ENCODE assay signal across 10 cellular contexts in the genomic region with DNA sequence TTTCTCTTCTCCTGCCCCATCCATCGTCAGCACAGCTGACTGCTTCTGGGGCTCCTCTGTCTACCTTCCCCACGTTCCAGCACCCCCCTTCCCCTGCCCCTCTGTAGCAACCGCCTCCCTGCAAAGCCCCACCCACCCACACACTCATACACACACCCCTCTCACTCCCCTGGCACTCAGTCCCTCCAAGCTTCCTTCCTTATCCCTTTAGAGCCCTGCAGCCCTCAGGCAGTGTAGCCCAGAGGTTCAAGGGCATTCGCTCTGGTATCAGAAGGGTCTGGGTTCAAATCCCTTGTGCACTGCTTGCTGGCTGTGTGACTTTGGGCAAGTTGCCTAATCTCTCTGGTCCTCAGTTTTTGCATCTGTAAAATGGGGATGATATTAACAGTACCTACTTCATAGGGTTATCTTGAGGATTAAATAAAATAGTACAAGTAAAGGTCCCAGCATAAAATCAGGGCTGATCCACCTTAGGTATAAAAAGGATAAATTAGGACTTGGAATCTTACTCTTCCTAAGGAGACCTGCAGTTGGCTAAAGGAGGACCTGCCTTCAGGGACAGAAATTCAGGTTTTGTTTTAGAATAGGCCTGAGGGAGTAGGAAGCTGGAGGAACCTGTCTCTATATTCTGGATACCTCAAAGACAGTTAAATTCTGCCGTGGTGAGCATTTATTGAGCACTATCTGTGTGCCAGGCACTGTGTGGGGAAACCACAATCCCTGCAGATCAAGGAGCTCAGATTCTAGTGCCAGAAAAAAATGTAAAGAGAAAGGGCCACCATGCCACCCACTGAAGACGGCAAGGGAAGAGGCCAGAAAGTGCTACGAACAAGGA.
DNase-seq lines count a peak whose midpoint lies in the region; ATAC-seq and TF ChIP-seq lines count a peak whose summit lies in the region.
"Had no signal": no experiment of that assay in that cellular context is flagged by ENCODE, and none has a peak within 500 bp of the region (broad histone marks: within the 10 kb centered on the region; RNA-seq: fewer than 3 reads in every experiment).

No MANE protein-coding gene starts in this region.

- peaks cover 23 to 32% of the 10 kb centered on the region in 2 experiments for H3K4me1 ChIP-seq in HCT116 (ENCODE audit: control insufficient read depth in 1 of 2, insufficient read depth in 2 of 2, low read length in 2 of 2)
- peaks cover 23 to 66% (median 59%) of the 10 kb centered on the region in 4 donors for H3K4me1 ChIP-seq in liver (ENCODE audit: control insufficient read depth in 4 of 4, insufficient read depth in 4 of 4, low read length in 3 of 4)
- peaks cover 32 to 74% (median 46%) of the 10 kb centered on the region in 4 donors for H3K4me1 ChIP-seq in stomach

- 18% methylated on average over 7 of the region's 7 CpGs for WGBS in liver
- WGBS in stomach, 5 donors: 16 to 22% (median 21%) methylated on average over 7 of the region's 7 CpGs

- BruUV-seq in HCT116 (replicated peaks; lab: Mats Ljungman, UMichigan): no TSS peak

- H3K27me3 ChIP-seq in HCT116 (ENCODE audit: insufficient read depth, low read length) (no peaks in the 10 kb centered on the region; the same call in 1 of the 2 replicates), liver (ENCODE audit: control insufficient read depth in 4 of 4, insufficient read depth in 4 of 4, low read length in 3 of 4) (no peaks in the 10 kb centered on the region), stomach (no peaks in the 10 kb centered on the region)

- POLR2A ChIA-PET in HCT116 (lab: Charles Lee) (interaction anchor here (0.7 to 2.1 kb wide), 5 partner anchors 25 to 194 kb away, joined by 4 to 11 read pairs (median 5); a partner anchor contains a TSS), GM10248 (lab: Yijun Ruan, JAX) (interaction anchor here (0.6 kb wide), 1 partner anchor 1403 kb away, joined by 4 read pairs; no protein-coding TSS in a partner anchor)

- H3K9me3 ChIP-seq in HCT116 (ENCODE audit: control insufficient read depth in 1 of 2, insufficient read depth in 1 of 2, low read depth in 1 of 2, low read length in 2 of 2): no peaks in the 10 kb centered on the region
- no peaks in the 10 kb centered on the region for H3K9me3 ChIP-seq in liver (ENCODE audit: control insufficient read depth in 4 of 4, low read length in 3 of 4)
- no peaks in the 10 kb centered on the region for H3K9me3 ChIP-seq in stomach

- no peaks in the 10 kb centered on the region for H3K79me2 ChIP-seq in HCT116 (ENCODE audit: insufficient read depth, low read length)

- DNase-seq in HCT116 (ENCODE audit: low read depth, low spot score) (no peak), caudate nucleus (lab: John Stamatoyannopoulos, UW) (no peak), stomach (no peak), NCI-H1092 (lab: John Stamatoyannopoulos, UW) (no peak), NCI-H526 (lab: John Stamatoyannopoulos, UW) (no peak), GM10248 (ENCODE audit: extremely low spot score) (no peak)
- DNase-seq: activated CD4-positive, alpha-beta memory T cell treated with anti-CD3 and anti-CD28 coated beads, Interleukin-2, amount 10 ng/mL, durations not matched to agents 7 days and 5 days had no signal

- RAD21 ChIA-PET in HCT116 (lab: Charles Lee; ENCODE audit: low non-redundant PET in 1 of 2, low total read pairs in 2 of 2, uncharacterized antibody in 2 of 2, unreplicated experiment in 2 of 2): interaction anchor here in 1 of 2 experiments (0.5 kb wide), 1 partner anchor 164 kb away, joined by 5 read pairs; no protein-coding TSS in a partner anchor

- H3K27ac ChIP-seq in HCT116 (ENCODE audit: low read depth, low read length) (peak overlapping the region; percentile 28; the same call in 1 of the 2 replicates), caudate nucleus (ENCODE audit: low read depth, low read length) (peak overlapping the region; percentile 26), liver (ENCODE audit: low read depth in 1 of 2, low read length in 2 of 2) (peak overlapping the region; percentile 45 to 93), stomach (peak overlapping the region; percentile 72 to 88 (median 85))

- H2AFZ ChIP-seq in HCT116 (ENCODE audit: low read depth, low read length, poor library complexity, severe bottlenecking): peak overlapping the region; percentile 47

- peak overlapping the region; percentile 72 for H3K4me2 ChIP-seq in HCT116 (ENCODE audit: low read length)

- no peaks in the 10 kb centered on the region for H4K20me1 ChIP-seq in HCT116 (ENCODE audit: insufficient read depth)

- TF ChIP-seq EP300 in stomach (IDR thresholded peaks at IDR 0.05): no peak

- peak overlapping the region; percentile 19 to 30 for H3K4me3 ChIP-seq in HCT116 (replicated peaks in 1 of 2; ENCODE audit: low read depth in 1 of 2, low read length in 2 of 2)
- peak overlapping the region in 1 of 3 donors; percentile 5 for H3K4me3 ChIP-seq in liver (ENCODE audit: low read depth in 1 of 3, low read length in 3 of 3)
- no peak overlapping the region for H3K4me3 ChIP-seq in stomach

- TF ChIP-seq POLR2A in HCT116 (IDR thresholded peaks at IDR 0.05; ENCODE audit: borderline replicate concordance, extremely low read depth, insufficient read depth, insufficient read length) (no peak), stomach (IDR thresholded peaks at IDR 0.05) (no peak)

- TF ChIP-seq RAD21 in HCT116 (IDR thresholded peaks at IDR 0.05; ENCODE audit: low read depth) (no peak), liver (IDR thresholded peaks at IDR 0.05) (no peak)

- H3K36me3 ChIP-seq in HCT116 (ENCODE audit: control insufficient read depth in 1 of 2, insufficient read depth in 2 of 2, low read length in 2 of 2) (no peaks in the 10 kb centered on the region), liver (ENCODE audit: control insufficient read depth in 4 of 4, insufficient read depth in 3 of 4, low read depth in 1 of 4, low read length in 3 of 4) (no peaks in the 10 kb centered on the region), stomach (no peaks in the 10 kb centered on the region)

- no peak for TF ChIP-seq CTCF in HCT116 (IDR thresholded peaks at IDR 0.05 in 2 of 3, conservative IDR thresholded peaks at IDR 0.05 in 1 of 3; ENCODE audit: borderline replicate concordance in 1 of 3, insufficient read depth in 1 of 3, low read depth in 2 of 3, low read length in 2 of 3)
- no peak for TF ChIP-seq CTCF in liver (IDR thresholded peaks at IDR 0.05; ENCODE audit: low read depth, low read length, missing input control)
- TF ChIP-seq CTCF in stomach (IDR thresholded peaks at IDR 0.05): no peak
- TF ChIP-seq CTCF in GM10248 (IDR thresholded peaks at IDR 0.05; ENCODE audit: control extremely low read depth, extremely low read depth, low read depth, missing control alignments): no peak

- intact Hi-C loops in HCT116 (cut with micrococcal nuclease) (no loop called here), stomach (cut with DNase I; ENCODE audit: low total_unique reads) (no loop called here)

- no peaks in the 10 kb centered on the region for H3K9me2 ChIP-seq in HCT116 (ENCODE audit: insufficient read depth)

- H3K9ac ChIP-seq in HCT116 (ENCODE audit: low read length): peak overlapping the region; percentile 20; the same call in 1 of the 2 replicates
- no peak overlapping the region for H3K9ac ChIP-seq in liver (ENCODE audit: low read depth in 1 of 2, low read length in 2 of 2)

- ATAC-seq in HCT116: peak; percentile 82
- no peak for ATAC-seq in HG03025 (IDR thresholded peaks at IDR 0.05; ENCODE audit: low FRiP score, unreplicated experiment)
- ATAC-seq: stimulated activated memory B cell treated with anti-CD40 and anti-IgM and Interleukin-4, amounts not matched to agents 10 μg/mL and 1 μg/mL and 100 μg/mL, for 72 hours had no signal

- CTCF ChIA-PET in HCT116 (lab: Charles Lee) (interaction anchor here (0.9 to 2.7 kb wide), 3 partner anchors 23 to 218 kb away, joined by 3 to 15 read pairs (median 8); a partner anchor contains a TSS), GM10248 (lab: Yijun Ruan, JAX) (interaction anchor here (1.4 kb wide), 2 partner anchors 11 to 65 kb away, joined by 3 to 7 read pairs; no protein-coding TSS in a partner anchor)

TF ChIP-seq in HCT116, 20 proteins besides CTCF, POLR2A, EP300 and RAD21:
- TF ChIP-seq ELF1 (IDR thresholded peaks at IDR 0.05; ENCODE audit: borderline replicate concordance, low read depth) (no peak), SIN3A (IDR thresholded peaks at IDR 0.05; ENCODE audit: low read depth) (0 out of 2 replicates have a peak, but pooled peaks have one; percentile 15)

TF ChIP-seq in liver, 16 proteins besides CTCF, POLR2A, EP300 and RAD21:
- TF ChIP-seq, protein P1, sequence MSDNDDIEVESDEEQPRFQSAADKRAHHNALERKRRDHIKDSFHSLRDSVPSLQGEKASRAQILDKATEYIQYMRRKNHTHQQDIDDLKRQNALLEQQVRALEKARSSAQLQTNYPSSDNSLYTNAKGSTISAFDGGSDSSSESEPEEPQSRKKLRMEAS (IDR thresholded peaks at IDR 0.05): peak; percentile 11
- TF ChIP-seq, protein P2, sequence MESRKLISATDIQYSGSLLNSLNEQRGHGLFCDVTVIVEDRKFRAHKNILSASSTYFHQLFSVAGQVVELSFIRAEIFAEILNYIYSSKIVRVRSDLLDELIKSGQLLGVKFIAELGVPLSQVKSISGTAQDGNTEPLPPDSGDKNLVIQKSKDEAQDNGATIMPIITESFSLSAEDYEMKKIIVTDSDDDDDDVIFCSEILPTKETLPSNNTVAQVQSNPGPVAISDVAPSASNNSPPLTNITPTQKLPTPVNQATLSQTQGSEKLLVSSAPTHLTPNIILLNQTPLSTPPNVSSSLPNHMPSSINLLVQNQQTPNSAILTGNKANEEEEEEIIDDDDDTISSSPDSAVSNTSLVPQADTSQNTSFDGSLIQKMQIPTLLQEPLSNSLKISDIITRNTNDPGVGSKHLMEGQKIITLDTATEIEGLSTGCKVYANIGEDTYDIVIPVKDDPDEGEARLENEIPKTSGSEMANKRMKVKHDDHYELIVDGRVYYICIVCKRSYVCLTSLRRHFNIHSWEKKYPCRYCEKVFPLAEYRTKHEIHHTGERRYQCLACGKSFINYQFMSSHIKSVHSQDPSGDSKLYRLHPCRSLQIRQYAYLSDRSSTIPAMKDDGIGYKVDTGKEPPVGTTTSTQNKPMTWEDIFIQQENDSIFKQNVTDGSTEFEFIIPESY (IDR thresholded peaks at IDR 0.05): no peak
- TF ChIP-seq EGR1 (IDR thresholded peaks at IDR 0.05; ENCODE audit: low read depth in 2 of 2): no peak

Comparison
In these comparisons a context has a peak if more than half of its experiments do, and no peak if none do; other contexts are left out.
1. H3K27ac ChIP-seq: peak in every context shown above with its lines; median percentile 85 in stomach; 69 in liver; 28 in HCT116; 26 in caudate nucleus.
2. H3K4me3 ChIP-seq: peak in HCT116 (2 of 2); none in stomach (0 of 4).